In the genomic region with DNA sequence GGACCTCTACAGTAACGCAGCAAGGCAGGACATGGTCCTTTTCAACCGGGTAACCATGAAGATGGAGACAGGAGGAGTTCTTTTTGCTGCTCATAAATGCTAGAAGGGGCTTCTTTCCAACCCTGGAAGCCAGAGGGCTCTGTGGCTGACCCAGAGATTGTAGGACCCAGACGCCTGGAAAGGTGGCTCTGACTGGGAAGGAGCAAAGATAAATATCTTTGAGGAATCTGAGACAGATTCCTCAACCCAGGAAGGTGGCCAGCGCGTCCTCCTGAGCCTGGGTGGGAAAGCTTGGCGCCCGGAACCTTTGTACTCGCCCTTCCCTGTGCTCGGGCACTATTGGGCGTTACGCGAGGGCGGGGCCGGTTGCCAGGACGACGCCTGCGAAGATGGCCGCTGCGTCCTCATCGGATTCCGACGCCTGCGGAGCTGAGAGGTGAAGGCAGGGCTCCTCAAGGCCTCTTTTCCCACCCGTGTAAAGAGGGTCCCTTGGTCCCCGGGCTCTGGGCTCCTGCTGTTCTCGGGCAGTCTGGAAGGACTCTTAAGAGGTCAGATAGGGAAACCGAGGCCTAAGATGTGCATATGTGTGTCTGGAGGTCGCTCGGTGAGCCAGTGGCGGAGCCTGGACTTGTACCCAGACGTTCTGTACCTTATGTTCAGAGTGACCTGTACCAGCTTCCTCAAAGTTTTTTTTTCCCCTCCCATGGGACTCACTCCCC, we compare ENCODE assay signal across 1 cellular context.
TF ChIP-seq lines count a peak whose summit lies in the region.

A gene (plus strand): TSS at position 365 of the 719 bp plus-strand sequence. CDS start 25 bp downstream, at position 390.

TF ChIP-seq in K562, 482 proteins besides CTCF, POLR2A, EP300 and RAD21 (continued from another document and continues in another):
- TF ChIP-seq, protein P1, sequence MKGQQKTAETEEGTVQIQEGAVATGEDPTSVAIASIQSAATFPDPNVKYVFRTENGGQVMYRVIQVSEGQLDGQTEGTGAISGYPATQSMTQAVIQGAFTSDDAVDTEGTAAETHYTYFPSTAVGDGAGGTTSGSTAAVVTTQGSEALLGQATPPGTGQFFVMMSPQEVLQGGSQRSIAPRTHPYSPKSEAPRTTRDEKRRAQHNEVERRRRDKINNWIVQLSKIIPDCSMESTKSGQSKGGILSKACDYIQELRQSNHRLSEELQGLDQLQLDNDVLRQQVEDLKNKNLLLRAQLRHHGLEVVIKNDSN (CRISPR knock-in tag; IDR thresholded peaks at IDR 0.05) = peak; percentile 29; the same call in 1 of the 2 replicates
- TF ChIP-seq NCOA6 (IDR thresholded peaks at IDR 0.05) (no peak), POU5F1 (IDR thresholded peaks at IDR 0.05; ENCODE audit: borderline replicate concordance, low read depth, low read length, partially characterized antibody) (no peak), BMI1 (IDR thresholded peaks at IDR 0.05; ENCODE audit: low read length) (peak; percentile 96), HDGF (IDR thresholded peaks at IDR 0.05) (no peak), TCFL5 (CRISPR knock-in tag; conservative IDR thresholded peaks at IDR 0.05) (no peak), TFAM (CRISPR knock-in tag; conservative IDR thresholded peaks at IDR 0.05) (no peak), PHTF2 (CRISPR knock-in tag; IDR thresholded peaks at IDR 0.05) (no peak), CBX8 (IDR thresholded peaks at IDR 0.05; ENCODE audit: borderline replicate concordance, extremely low read depth, low read depth, low read length, poor library complexity, severe bottlenecking) (no peak), ZNF324 (CRISPR knock-in tag; IDR thresholded peaks at IDR 0.05) (no peak), ETS2 (tag; IDR thresholded peaks at IDR 0.05; ENCODE audit: borderline replicate concordance, poor library complexity, severe bottlenecking) (no peak), SMARCC2 (IDR thresholded peaks at IDR 0.05; ENCODE audit: low read depth) (no peak), BDP1 (IDR thresholded peaks at IDR 0.05; ENCODE audit: insufficient read depth, insufficient read length) (no peak), PURB (CRISPR knock-in tag; IDR thresholded peaks at IDR 0.05; ENCODE audit: low read depth) (no peak), CREM (IDR thresholded peaks at IDR 0.05; ENCODE audit: low read depth) (peak; percentile 81), MTF1 (CRISPR knock-in tag; IDR thresholded peaks at IDR 0.05; ENCODE audit: borderline replicate concordance) (no peak), CBX2 (IDR thresholded peaks at IDR 0.05; ENCODE audit: insufficient read depth, low read length, poor library complexity, severe bottlenecking) (no peak), ZNF224 (CRISPR knock-in tag; IDR thresholded peaks at IDR 0.05) (no peak), SRSF1 (IDR thresholded peaks at IDR 0.05; ENCODE audit: low read depth, low read length) (no peak), MAFG (tag; conservative IDR thresholded peaks at IDR 0.05) (no peak), ZNF586 (CRISPR knock-in tag; conservative IDR thresholded peaks at IDR 0.05) (no peak), FOS (IDR thresholded peaks at IDR 0.05; ENCODE audit: extremely low read depth, insufficient read length) (no peak), SETDB1 (IDR thresholded peaks at IDR 0.05; ENCODE audit: low read length) (no peak)
- TF ChIP-seq, protein P2, sequence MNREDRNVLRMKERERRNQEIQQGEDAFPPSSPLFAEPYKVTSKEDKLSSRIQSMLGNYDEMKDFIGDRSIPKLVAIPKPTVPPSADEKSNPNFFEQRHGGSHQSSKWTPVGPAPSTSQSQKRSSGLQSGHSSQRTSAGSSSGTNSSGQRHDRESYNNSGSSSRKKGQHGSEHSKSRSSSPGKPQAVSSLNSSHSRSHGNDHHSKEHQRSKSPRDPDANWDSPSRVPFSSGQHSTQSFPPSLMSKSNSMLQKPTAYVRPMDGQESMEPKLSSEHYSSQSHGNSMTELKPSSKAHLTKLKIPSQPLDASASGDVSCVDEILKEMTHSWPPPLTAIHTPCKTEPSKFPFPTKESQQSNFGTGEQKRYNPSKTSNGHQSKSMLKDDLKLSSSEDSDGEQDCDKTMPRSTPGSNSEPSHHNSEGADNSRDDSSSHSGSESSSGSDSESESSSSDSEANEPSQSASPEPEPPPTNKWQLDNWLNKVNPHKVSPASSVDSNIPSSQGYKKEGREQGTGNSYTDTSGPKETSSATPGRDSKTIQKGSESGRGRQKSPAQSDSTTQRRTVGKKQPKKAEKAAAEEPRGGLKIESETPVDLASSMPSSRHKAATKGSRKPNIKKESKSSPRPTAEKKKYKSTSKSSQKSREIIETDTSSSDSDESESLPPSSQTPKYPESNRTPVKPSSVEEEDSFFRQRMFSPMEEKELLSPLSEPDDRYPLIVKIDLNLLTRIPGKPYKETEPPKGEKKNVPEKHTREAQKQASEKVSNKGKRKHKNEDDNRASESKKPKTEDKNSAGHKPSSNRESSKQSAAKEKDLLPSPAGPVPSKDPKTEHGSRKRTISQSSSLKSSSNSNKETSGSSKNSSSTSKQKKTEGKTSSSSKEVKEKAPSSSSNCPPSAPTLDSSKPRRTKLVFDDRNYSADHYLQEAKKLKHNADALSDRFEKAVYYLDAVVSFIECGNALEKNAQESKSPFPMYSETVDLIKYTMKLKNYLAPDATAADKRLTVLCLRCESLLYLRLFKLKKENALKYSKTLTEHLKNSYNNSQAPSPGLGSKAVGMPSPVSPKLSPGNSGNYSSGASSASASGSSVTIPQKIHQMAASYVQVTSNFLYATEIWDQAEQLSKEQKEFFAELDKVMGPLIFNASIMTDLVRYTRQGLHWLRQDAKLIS (CRISPR knock-in tag; IDR thresholded peaks at IDR 0.05) = no peak
- TF ChIP-seq, protein P3, sequence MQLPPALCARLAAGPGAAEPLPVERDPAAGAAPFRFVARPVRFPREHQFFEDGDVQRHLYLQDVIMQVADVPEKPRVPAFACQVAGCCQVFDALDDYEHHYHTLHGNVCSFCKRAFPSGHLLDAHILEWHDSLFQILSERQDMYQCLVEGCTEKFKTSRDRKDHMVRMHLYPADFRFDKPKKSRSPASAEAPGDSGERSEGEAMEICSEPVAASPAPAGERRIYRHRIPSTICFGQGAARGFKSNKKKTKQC (CRISPR knock-in tag; IDR thresholded peaks at IDR 0.05) = 0 out of 2 replicates have a peak, but pooled peaks have one; percentile 67
- TF ChIP-seq, protein P4, sequence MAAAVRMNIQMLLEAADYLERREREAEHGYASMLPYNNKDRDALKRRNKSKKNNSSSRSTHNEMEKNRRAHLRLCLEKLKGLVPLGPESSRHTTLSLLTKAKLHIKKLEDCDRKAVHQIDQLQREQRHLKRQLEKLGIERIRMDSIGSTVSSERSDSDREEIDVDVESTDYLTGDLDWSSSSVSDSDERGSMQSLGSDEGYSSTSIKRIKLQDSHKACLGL (CRISPR knock-in tag; IDR thresholded peaks at IDR 0.05; ENCODE audit: borderline replicate concordance, poor library complexity, severe bottlenecking) = no peak
- TF ChIP-seq, protein P5, sequence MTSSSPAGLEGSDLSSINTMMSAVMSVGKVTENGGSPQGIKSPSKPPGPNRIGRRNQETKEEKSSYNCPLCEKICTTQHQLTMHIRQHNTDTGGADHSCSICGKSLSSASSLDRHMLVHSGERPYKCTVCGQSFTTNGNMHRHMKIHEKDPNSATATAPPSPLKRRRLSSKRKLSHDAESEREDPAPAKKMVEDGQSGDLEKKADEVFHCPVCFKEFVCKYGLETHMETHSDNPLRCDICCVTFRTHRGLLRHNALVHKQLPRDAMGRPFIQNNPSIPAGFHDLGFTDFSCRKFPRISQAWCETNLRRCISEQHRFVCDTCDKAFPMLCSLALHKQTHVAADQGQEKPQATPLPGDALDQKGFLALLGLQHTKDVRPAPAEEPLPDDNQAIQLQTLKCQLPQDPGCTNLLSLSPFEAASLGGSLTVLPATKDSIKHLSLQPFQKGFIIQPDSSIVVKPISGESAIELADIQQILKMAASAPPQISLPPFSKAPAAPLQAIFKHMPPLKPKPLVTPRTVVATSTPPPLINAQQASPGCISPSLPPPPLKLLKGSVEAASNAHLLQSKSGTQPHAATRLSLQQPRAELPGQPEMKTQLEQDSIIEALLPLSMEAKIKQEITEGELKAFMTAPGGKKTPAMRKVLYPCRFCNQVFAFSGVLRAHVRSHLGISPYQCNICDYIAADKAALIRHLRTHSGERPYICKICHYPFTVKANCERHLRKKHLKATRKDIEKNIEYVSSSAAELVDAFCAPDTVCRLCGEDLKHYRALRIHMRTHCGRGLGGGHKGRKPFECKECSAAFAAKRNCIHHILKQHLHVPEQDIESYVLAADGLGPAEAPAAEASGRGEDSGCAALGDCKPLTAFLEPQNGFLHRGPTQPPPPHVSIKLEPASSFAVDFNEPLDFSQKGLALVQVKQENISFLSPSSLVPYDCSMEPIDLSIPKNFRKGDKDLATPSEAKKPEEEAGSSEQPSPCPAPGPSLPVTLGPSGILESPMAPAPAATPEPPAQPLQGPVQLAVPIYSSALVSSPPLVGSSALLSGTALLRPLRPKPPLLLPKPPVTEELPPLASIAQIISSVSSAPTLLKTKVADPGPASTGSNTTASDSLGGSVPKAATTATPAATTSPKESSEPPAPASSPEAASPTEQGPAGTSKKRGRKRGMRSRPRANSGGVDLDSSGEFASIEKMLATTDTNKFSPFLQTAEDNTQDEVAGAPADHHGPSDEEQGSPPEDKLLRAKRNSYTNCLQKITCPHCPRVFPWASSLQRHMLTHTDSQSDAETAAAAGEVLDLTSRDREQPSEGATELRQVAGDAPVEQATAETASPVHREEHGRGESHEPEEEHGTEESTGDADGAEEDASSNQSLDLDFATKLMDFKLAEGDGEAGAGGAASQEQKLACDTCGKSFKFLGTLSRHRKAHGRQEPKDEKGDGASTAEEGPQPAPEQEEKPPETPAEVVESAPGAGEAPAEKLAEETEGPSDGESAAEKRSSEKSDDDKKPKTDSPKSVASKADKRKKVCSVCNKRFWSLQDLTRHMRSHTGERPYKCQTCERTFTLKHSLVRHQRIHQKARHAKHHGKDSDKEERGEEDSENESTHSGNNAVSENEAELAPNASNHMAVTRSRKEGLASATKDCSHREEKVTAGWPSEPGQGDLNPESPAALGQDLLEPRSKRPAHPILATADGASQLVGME (CRISPR knock-in tag; IDR thresholded peaks at IDR 0.05) = 0 out of 2 replicates have a peak, but pooled peaks have one; percentile 67
- TF ChIP-seq, protein P6, sequence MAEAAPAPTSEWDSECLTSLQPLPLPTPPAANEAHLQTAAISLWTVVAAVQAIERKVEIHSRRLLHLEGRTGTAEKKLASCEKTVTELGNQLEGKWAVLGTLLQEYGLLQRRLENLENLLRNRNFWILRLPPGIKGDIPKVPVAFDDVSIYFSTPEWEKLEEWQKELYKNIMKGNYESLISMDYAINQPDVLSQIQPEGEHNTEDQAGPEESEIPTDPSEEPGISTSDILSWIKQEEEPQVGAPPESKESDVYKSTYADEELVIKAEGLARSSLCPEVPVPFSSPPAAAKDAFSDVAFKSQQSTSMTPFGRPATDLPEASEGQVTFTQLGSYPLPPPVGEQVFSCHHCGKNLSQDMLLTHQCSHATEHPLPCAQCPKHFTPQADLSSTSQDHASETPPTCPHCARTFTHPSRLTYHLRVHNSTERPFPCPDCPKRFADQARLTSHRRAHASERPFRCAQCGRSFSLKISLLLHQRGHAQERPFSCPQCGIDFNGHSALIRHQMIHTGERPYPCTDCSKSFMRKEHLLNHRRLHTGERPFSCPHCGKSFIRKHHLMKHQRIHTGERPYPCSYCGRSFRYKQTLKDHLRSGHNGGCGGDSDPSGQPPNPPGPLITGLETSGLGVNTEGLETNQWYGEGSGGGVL (CRISPR knock-in tag; IDR thresholded peaks at IDR 0.05) = no peak
- TF ChIP-seq, protein P7, sequence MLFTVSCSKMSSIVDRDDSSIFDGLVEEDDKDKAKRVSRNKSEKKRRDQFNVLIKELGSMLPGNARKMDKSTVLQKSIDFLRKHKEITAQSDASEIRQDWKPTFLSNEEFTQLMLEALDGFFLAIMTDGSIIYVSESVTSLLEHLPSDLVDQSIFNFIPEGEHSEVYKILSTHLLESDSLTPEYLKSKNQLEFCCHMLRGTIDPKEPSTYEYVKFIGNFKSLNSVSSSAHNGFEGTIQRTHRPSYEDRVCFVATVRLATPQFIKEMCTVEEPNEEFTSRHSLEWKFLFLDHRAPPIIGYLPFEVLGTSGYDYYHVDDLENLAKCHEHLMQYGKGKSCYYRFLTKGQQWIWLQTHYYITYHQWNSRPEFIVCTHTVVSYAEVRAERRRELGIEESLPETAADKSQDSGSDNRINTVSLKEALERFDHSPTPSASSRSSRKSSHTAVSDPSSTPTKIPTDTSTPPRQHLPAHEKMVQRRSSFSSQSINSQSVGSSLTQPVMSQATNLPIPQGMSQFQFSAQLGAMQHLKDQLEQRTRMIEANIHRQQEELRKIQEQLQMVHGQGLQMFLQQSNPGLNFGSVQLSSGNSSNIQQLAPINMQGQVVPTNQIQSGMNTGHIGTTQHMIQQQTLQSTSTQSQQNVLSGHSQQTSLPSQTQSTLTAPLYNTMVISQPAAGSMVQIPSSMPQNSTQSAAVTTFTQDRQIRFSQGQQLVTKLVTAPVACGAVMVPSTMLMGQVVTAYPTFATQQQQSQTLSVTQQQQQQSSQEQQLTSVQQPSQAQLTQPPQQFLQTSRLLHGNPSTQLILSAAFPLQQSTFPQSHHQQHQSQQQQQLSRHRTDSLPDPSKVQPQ (CRISPR knock-in tag; IDR thresholded peaks at IDR 0.05; ENCODE audit: borderline replicate concordance) = no peak
- TF ChIP-seq, protein P8, sequence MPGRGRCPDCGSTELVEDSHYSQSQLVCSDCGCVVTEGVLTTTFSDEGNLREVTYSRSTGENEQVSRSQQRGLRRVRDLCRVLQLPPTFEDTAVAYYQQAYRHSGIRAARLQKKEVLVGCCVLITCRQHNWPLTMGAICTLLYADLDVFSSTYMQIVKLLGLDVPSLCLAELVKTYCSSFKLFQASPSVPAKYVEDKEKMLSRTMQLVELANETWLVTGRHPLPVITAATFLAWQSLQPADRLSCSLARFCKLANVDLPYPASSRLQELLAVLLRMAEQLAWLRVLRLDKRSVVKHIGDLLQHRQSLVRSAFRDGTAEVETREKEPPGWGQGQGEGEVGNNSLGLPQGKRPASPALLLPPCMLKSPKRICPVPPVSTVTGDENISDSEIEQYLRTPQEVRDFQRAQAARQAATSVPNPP (IDR thresholded peaks at IDR 0.05; ENCODE audit: borderline replicate concordance, insufficient read depth, insufficient read length) = no peak
